ENCODE assay signal across 8 cellular contexts in genomic region chr1:108214641-108215465, GRCh38. TPM values are rescaled to one million over a fixed set of nuclear protein-coding genes. Genes with fewer than 3 reads are reported as not detected.
DNase-seq lines count a peak whose midpoint lies in the region; ATAC-seq and TF ChIP-seq lines count a peak whose summit lies in the region.
"Not testable (repeated sequence)": the region's sequence is repeated elsewhere in the genome, so short reads cannot be mapped to it uniquely, and the experiment has no call there.

No MANE protein-coding gene starts in this region.

- DNase-seq in DND-41; activated T-cell treated with anti-CD3 and anti-CD28 coated beads, Interleukin-2, amount 50 U/mL, for 72 hours; memory B cell (ENCODE audit: low spot score in 2 of 2); tibial nerve (ENCODE audit: low spot score in 2 of 2): not testable (repeated sequence)
- DNase-seq in NCI-H82 (lab: John Stamatoyannopoulos, UW) = peak; percentile 61

- not testable (repeated sequence) for H3K9me3 Mint-ChIP-seq in activated T-cell treated with anti-CD3 and anti-CD28 coated beads, Interleukin-2, amount 50 U/mL, for 72 hours; memory B cell

- not testable (repeated sequence) for H2AFZ ChIP-seq in DND-41 (ENCODE audit: low read depth, low read length)

- H3K36me3 Mint-ChIP-seq in activated T-cell treated with anti-CD3 and anti-CD28 coated beads, Interleukin-2, amount 50 U/mL, for 72 hours (ENCODE audit: insufficient read depth in 2 of 2); memory B cell: not testable (repeated sequence)

- H3K27me3 Mint-ChIP-seq in activated T-cell treated with anti-CD3 and anti-CD28 coated beads, Interleukin-2, amount 50 U/mL, for 72 hours (ENCODE audit: low read depth) = peaks cover 19% of the 10 kb centered on the region
- H3K27me3 Mint-ChIP-seq in memory B cell = not testable (repeated sequence)

- not testable (repeated sequence) for TF ChIP-seq POLR2A in tibial nerve (IDR thresholded peaks at IDR 0.05)

- H3K27ac ChIP-seq in DND-41 (ENCODE audit: low read length); tibial nerve: not testable (repeated sequence)

- ATAC-seq in DND-41 (ENCODE audit: insufficient read depth, low read depth) (peak; percentile 68), GM21619 (IDR thresholded peaks at IDR 0.05; ENCODE audit: unreplicated experiment) (peak; percentile 64), esophagus mucosa (peak; percentile 63), memory B cell (ENCODE audit: low read depth) (peak; percentile 62)
- peak; percentile 38 to 43 for ATAC-seq in activated T-cell treated with anti-CD3 and anti-CD28 coated beads, Interleukin-2, amount 50 U/mL, for 72 hours (replicated peaks in 1 of 2)

- peaks cover 15% of the 10 kb centered on the region for H3K4me1 Mint-ChIP-seq in activated T-cell treated with anti-CD3 and anti-CD28 coated beads, Interleukin-2, amount 50 U/mL, for 72 hours (ENCODE audit: low read depth)
- not testable (repeated sequence) for H3K4me1 Mint-ChIP-seq in memory B cell

- not testable (repeated sequence) for H4K20me1 ChIP-seq in DND-41 (ENCODE audit: insufficient read depth, low read length)

- TF ChIP-seq EP300 in tibial nerve (IDR thresholded peaks at IDR 0.05) = not testable (repeated sequence)

- 31 to 32% methylated on average over 5 of the region's 5 CpGs for WGBS in tibial nerve, 2 donors

- H3K79me2 ChIP-seq in DND-41 (ENCODE audit: insufficient read depth, low read length) = not testable (repeated sequence)

- H3K4me1 ChIP-seq in DND-41 (ENCODE audit: insufficient read depth, low read length); tibial nerve: not testable (repeated sequence)

- not testable (repeated sequence) for H3K4me3 ChIP-seq in DND-41 (ENCODE audit: low read depth in 1 of 2, low read length in 2 of 2); tibial nerve

- H3K4me3 Mint-ChIP-seq in activated T-cell treated with anti-CD3 and anti-CD28 coated beads, Interleukin-2, amount 50 U/mL, for 72 hours; memory B cell: not testable (repeated sequence)

- H3K27me3 ChIP-seq in DND-41 (ENCODE audit: insufficient read depth, low read length, poor library complexity); tibial nerve: not testable (repeated sequence)

- H3K36me3 ChIP-seq in DND-41 (ENCODE audit: insufficient read depth, low read length); tibial nerve: not testable (repeated sequence)

- not testable (repeated sequence) for H3K4me2 ChIP-seq in DND-41 (ENCODE audit: insufficient read depth, low read length)

- not testable (repeated sequence) for H3K9me3 ChIP-seq in DND-41 (ENCODE audit: insufficient read depth, low read length, severe bottlenecking); tibial nerve

- not testable (repeated sequence) for H3K9ac ChIP-seq in DND-41 (ENCODE audit: low read depth, low read length)

- H3K27ac Mint-ChIP-seq in activated T-cell treated with anti-CD3 and anti-CD28 coated beads, Interleukin-2, amount 50 U/mL, for 72 hours; memory B cell: not testable (repeated sequence)

- peak; percentile 58 for TF ChIP-seq CTCF in DND-41 (IDR thresholded peaks at IDR 0.05; ENCODE audit: borderline replicate concordance, extremely low read depth, low read length, poor library complexity, severe bottlenecking)
- peak; percentile 65 for TF ChIP-seq CTCF in LNCAP (IDR thresholded peaks at IDR 0.05)
- TF ChIP-seq CTCF in tibial nerve (IDR thresholded peaks at IDR 0.05) = peak in 3 of 5 experiments; percentile 45 to 74 (median 62)

RNA-seq across cellular contexts. Expression of gene SLC25A24, which starts 14.7 kb away (rescaled TPM):
- 10 to 100 TPM; 17.4 to 21.4 TPM for total RNA-seq in activated T-cell treated with anti-CD3 and anti-CD28 coated beads, Interleukin-2, amount 50 U/mL, for 72 hours
- total RNA-seq in esophagus mucosa = 15.7 TPM
- 10 to 100 TPM; 29.3 to 37.1 (median 35.0) TPM for total RNA-seq in tibial nerve

RNA-seq across cellular contexts. Expression of gene NBPF4, which starts 29.0 kb away (rescaled TPM):
- under 1 TPM in 1 of 2 donors, not detected in 1; 0.31 TPM for total RNA-seq in activated T-cell treated with anti-CD3 and anti-CD28 coated beads, Interleukin-2, amount 50 U/mL, for 72 hours
- 0.08 TPM for total RNA-seq in esophagus mucosa
- under 1 TPM in 1 of 4 donors, not detected in 3; 0.42 TPM for total RNA-seq in tibial nerve
